Comparison of ENCODE assay signal across 24 cellular contexts in genomic region chr9:81417299-81417675, GRCh38.
DNase-seq lines count a peak whose midpoint lies in the region; ATAC-seq lines count a peak whose summit lies in the region.
"Had no signal": no experiment of that assay in that cellular context is flagged by ENCODE, and none has a peak within 500 bp of the region (broad histone marks: within the 10 kb centered on the region; RNA-seq: fewer than 3 reads in every experiment).

No MANE protein-coding gene starts in this region.

- no peak overlapping the region for H4K8ac ChIP-seq in trophoblast cell (ENCODE audit: low read depth, low read length)

- intact Hi-C loops in left ventricle myocardium superior (cut with micrococcal nuclease) = no loop called here

- no peak overlapping the region for H3K18ac ChIP-seq in trophoblast cell (ENCODE audit: low read length)

- H3K27me3 ChIP-seq in trophoblast cell (ENCODE audit: insufficient read depth, low read length) = no peaks in the 10 kb centered on the region
- no peaks in the 10 kb centered on the region for H3K27me3 ChIP-seq in effector memory CD4-positive, alpha-beta T cell (replicated peaks; ENCODE audit: control insufficient read depth, insufficient read depth, low read length, poor library complexity, severe bottlenecking)
- H3K27me3 ChIP-seq: adrenal gland, body of pancreas, dorsolateral prefrontal cortex, Peyer's patch had no signal

- no peak for ATAC-seq in left ventricle myocardium superior
- ATAC-seq: GM23338, left lobe of liver had no signal

- peak overlapping the region; percentile 7 for H2BK5ac ChIP-seq in trophoblast cell (ENCODE audit: low read depth, low read length, poor library complexity)

- peaks cover 4 to 8% of the 10 kb centered on the region in 2 experiments for H3K4me1 ChIP-seq in trophoblast cell (ENCODE audit: control insufficient read depth in 1 of 2, insufficient read depth in 2 of 2, low read length in 2 of 2)
- no peaks in the 10 kb centered on the region for H3K4me1 ChIP-seq in effector memory CD4-positive, alpha-beta T cell (ENCODE audit: control insufficient read depth, insufficient read depth, low read length, poor library complexity, severe bottlenecking)
- H3K4me1 ChIP-seq: adrenal gland, Peyer's patch had no signal

- WGBS in trophoblast cell (ENCODE audit: extremely low coverage, insufficient coverage, insufficient read length) = no CpG with 5 or more reads among the region's 2 CpGs

- H3K4me3 ChIP-seq in trophoblast cell (ENCODE audit: low read depth, low read length) = no peak overlapping the region
- H3K4me3 ChIP-seq in effector memory CD4-positive, alpha-beta T cell (ENCODE audit: insufficient read depth, low read depth, low read length, poor library complexity, severe bottlenecking) = no peak overlapping the region
- H3K4me3 ChIP-seq: adrenal gland, body of pancreas, dorsolateral prefrontal cortex, GM23338, Peyer's patch had no signal

- H3K14ac ChIP-seq in trophoblast cell (ENCODE audit: low read length) = no peak overlapping the region

- H3K23ac ChIP-seq in trophoblast cell (ENCODE audit: low read length) = no peak overlapping the region

- H3K79me1 ChIP-seq in trophoblast cell (ENCODE audit: low read length) = peaks cover 10% of the 10 kb centered on the region

- H2BK12ac ChIP-seq in trophoblast cell (ENCODE audit: low read length) = peak overlapping the region; percentile 15

- no peak overlapping the region for H3K9ac ChIP-seq in trophoblast cell (ENCODE audit: low read length)

- DNase-seq in NCI-H2107 treated with DMSO at 0.1 percent for 48 hours (lab: John Stamatoyannopoulos, UW; ENCODE audit: unreplicated experiment) (peak; percentile 45), NCI-H2107 (lab: John Stamatoyannopoulos, UW) (no peak), fibroblast of peridontal ligament (ENCODE audit: extremely low read depth) (peak; percentile 1), trophoblast cell (no peak), left ventricle myocardium superior (no peak), Kasumi-1 (lab: John Stamatoyannopoulos, UW) (no peak), SW480 (ENCODE audit: low spot score) (no peak)
- no peak for DNase-seq in effector memory CD4-positive, alpha-beta T cell
- DNase-seq: 8988T; activated CD4-positive, alpha-beta memory T cell treated with anti-CD3 and anti-CD28 coated beads, Interleukin-2, amount 10 ng/mL, durations not matched to agents 7 days and 5 days; activated CD8-positive, alpha-beta memory T cell treated with anti-CD3 and anti-CD28 coated beads, Interleukin-2, amount 50 U/mL, for 4 hours; activated naive CD4-positive, alpha-beta T cell treated with anti-CD3 and anti-CD28 coated beads, Interleukin-2, amount 10 ng/mL, durations not matched to agents 7 days and 5 days; adrenal gland; dorsolateral prefrontal cortex; hippocampal formation; immature natural killer cell; NCI-H1105; NCI-H187; Peyer's patch; SHP77 treated with DMSO at 0.1 percent for 48 hours; stimulated activated CD4-positive, alpha-beta T cell treated with anti-CD3 and anti-CD28 coated beads, Interleukin-4, amount 100 ng/mL, for 24 hours had no signal

- peak overlapping the region; percentile 81 for H3K27ac ChIP-seq in trophoblast cell (ENCODE audit: low read depth, low read length)
- no peak overlapping the region for H3K27ac ChIP-seq in effector memory CD4-positive, alpha-beta T cell (ENCODE audit: insufficient read depth, low read length, poor library complexity, severe bottlenecking)
- H3K27ac ChIP-seq: adrenal gland, dorsolateral prefrontal cortex, Peyer's patch had no signal

- no peak overlapping the region for H3K4ac ChIP-seq in trophoblast cell (ENCODE audit: low read depth, low read length)

- H4K12ac ChIP-seq in trophoblast cell (ENCODE audit: low read depth, low read length) = no peak overlapping the region

- H3K79me2 ChIP-seq in trophoblast cell (ENCODE audit: control insufficient read depth, insufficient read depth, low read length, poor library complexity) = no peaks in the 10 kb centered on the region

- H2AFZ ChIP-seq in trophoblast cell (ENCODE audit: insufficient read depth, low read length, poor library complexity) = no peak overlapping the region
- H2AFZ ChIP-seq: GM23338 had no signal

- peak overlapping the region; percentile 38 for H4K91ac ChIP-seq in trophoblast cell (ENCODE audit: low read depth, low read length)

- no peak overlapping the region for H3K4me2 ChIP-seq in trophoblast cell (ENCODE audit: low read length)
- H3K4me2 ChIP-seq: GM23338 had no signal

- no peaks in the 10 kb centered on the region for H3K36me3 ChIP-seq in trophoblast cell (ENCODE audit: control insufficient read depth in 1 of 2, insufficient read depth in 2 of 2, low read length in 2 of 2)
- H3K36me3 ChIP-seq in effector memory CD4-positive, alpha-beta T cell (ENCODE audit: control insufficient read depth, insufficient read depth, low read length) = no peaks in the 10 kb centered on the region
- H3K36me3 ChIP-seq: adrenal gland, Peyer's patch had no signal

- no peaks in the 10 kb centered on the region for H3K9me3 ChIP-seq in trophoblast cell (ENCODE audit: insufficient read depth, low read depth, low read length)
- no peaks in the 10 kb centered on the region for H3K9me3 ChIP-seq in effector memory CD4-positive, alpha-beta T cell (ENCODE audit: control insufficient read depth, low read length)
- H3K9me3 ChIP-seq: adrenal gland, body of pancreas, Peyer's patch had no signal

- peak overlapping the region; percentile 8 for H2BK120ac ChIP-seq in trophoblast cell (ENCODE audit: insufficient read depth, low read length, poor library complexity)

- no peak overlapping the region for H2AK5ac ChIP-seq in trophoblast cell (ENCODE audit: low read length)

Comparison
In these comparisons a context has a peak if more than half of its experiments do, and no peak if none do; other contexts are left out.
1. DNase-seq: peak in NCI-H2107 treated with DMSO at 0.1 percent for 48 hours (single experiment) and fibroblast of peridontal ligament (single experiment); none in NCI-H2107 (single experiment), trophoblast cell (0 of 2), effector memory CD4-positive, alpha-beta T cell (0 of 3), left ventricle myocardium superior (single experiment), Kasumi-1 (0 of 2) and SW480 (single experiment).